In the genomic region with DNA sequence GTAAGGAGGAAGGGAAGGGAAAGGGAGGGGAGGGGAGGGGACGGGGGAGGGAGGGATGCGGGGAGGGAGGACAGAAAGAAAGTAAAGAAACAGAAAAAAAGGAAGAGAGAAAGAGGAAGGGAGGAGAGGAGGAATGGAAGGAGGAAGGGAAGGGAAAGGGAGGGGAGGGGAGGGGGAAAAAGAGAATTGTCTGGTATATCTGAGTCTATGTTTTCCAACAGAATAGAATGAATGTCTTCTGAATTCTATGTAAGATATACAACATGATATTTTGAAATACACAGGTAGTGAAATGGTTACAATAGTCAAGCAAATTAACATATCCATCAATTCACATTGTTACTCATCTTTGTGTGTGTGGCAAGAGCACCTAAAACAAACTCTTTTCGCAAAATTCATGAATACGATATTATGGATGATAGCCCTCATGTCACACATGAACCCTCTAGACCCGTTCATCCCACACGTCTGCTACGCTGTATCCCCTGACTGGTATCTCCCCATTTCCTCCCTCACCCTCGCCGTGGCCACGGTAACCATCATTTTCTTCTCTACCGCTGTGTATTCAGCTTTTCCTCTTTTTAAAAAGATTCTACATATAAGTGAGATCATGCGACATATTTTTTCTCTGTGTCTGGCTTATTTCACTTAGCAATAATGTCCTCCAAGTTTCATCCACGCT, we compare ENCODE assay signal across 11 cellular contexts.
A peak's percentile ranks its signal among the peaks of the same experiment; 100 is the strongest.
DNase-seq lines count a peak whose midpoint lies in the region; ATAC-seq and TF ChIP-seq lines count a peak whose summit lies in the region.
"Had no signal": no experiment of that assay in that cellular context is flagged by ENCODE, and none has a peak within 500 bp of the region (broad histone marks: within the 10 kb centered on the region; RNA-seq: fewer than 3 reads in every experiment).

No MANE protein-coding gene starts in this region.

- 89% methylated on average over 13 of the region's 13 CpGs for WGBS in prostate gland

- H3K9ac ChIP-seq in BLaER1 treated with 17β-estradiol and CSF1 and Interleukin-3, amounts not matched to agents 10 nM and 100 nM = peak overlapping the region in 9 of 11 experiments; percentile 14 to 82 (median 51); a peak in 11 of 22 replicates

- peaks cover 0 to 10% (median 0%) of the 10 kb centered on the region in 11 experiments; a peak in 2 of 22 replicates for H3K9me3 ChIP-seq in BLaER1 treated with 17β-estradiol and CSF1 and Interleukin-3, amounts not matched to agents 10 nM and 100 nM (replicated peaks in 1 of 11)
- H3K9me3 ChIP-seq in prostate gland = no peaks in the 10 kb centered on the region

- peaks cover 78 to 98% (median 92%) of the 10 kb centered on the region in 10 experiments for H3K4me1 ChIP-seq in BLaER1 treated with 17β-estradiol and CSF1 and Interleukin-3, amounts not matched to agents 10 nM and 100 nM
- H3K4me1 ChIP-seq in prostate gland (replicated peaks) = peaks cover 1% of the 10 kb centered on the region

- TF ChIP-seq POLR2A in prostate gland (IDR thresholded peaks at IDR 0.05) = no peak

- intact Hi-C loops in prostate gland (cut with DNase I) = loop anchor here (10.0 kb wide), 1 partner anchor 327 kb away; no protein-coding TSS in a partner anchor

- peak overlapping the region in 10 of 11 experiments; percentile 18 to 97 (median 94); a peak in 19 of 22 replicates for H3K27ac ChIP-seq in BLaER1 treated with 17β-estradiol and CSF1 and Interleukin-3, amounts not matched to agents 10 nM and 100 nM
- H3K27ac ChIP-seq in epithelial cell of prostate (peak overlapping the region; percentile 63), prostate gland (peak overlapping the region; percentile 58 to 69)

- no peak for ATAC-seq in HG02973 (IDR thresholded peaks at IDR 0.05; ENCODE audit: unreplicated experiment)

- no peaks in the 10 kb centered on the region for H3K27me3 ChIP-seq in BLaER1 treated with 17β-estradiol and CSF1 and Interleukin-3, amounts not matched to agents 10 nM and 100 nM
- no peaks in the 10 kb centered on the region for H3K27me3 ChIP-seq in prostate gland (replicated peaks; ENCODE audit: insufficient read depth)

- DNase-seq in MV-4-11 (lab: John Stamatoyannopoulos, UW) = peak; percentile 68
- DNase-seq in epithelial cell of prostate (ENCODE audit: low read depth, low spot score) = no peak
- DNase-seq in prostate gland (ENCODE audit: low spot score) = no peak
- DNase-seq in NCI-H69 (lab: John Stamatoyannopoulos, UW) = no peak
- DNase-seq in stimulated activated CD4-positive, alpha-beta T cell treated with anti-CD3 and anti-CD28 coated beads, Interleukin-4, amount 100 ng/mL, for 4 hours = no peak
- DNase-seq in GM19238 (ENCODE audit: insufficient read length, low spot score) = no peak
- DNase-seq: activated naive CD4-positive, alpha-beta T cell treated with Interleukin-2 at 50 U/mL for 16 hours; NCI-H1417 treated with DMSO at 0.1 percent for 48 hours; NCI-H510A treated with DMSO at 0.1 percent for 48 hours had no signal

- H4K20me1 ChIP-seq in BLaER1 treated with 17β-estradiol and CSF1 and Interleukin-3, amounts not matched to agents 10 nM and 100 nM = no peaks in the 10 kb centered on the region

- no peaks in the 10 kb centered on the region for H3K36me3 ChIP-seq in BLaER1 treated with 17β-estradiol and CSF1 and Interleukin-3, amounts not matched to agents 10 nM and 100 nM
- no peaks in the 10 kb centered on the region for H3K36me3 ChIP-seq in prostate gland

- H3K4me3 ChIP-seq in BLaER1 treated with 17β-estradiol and CSF1 and Interleukin-3, amounts not matched to agents 10 nM and 100 nM = no peak overlapping the region
- no peak overlapping the region for H3K4me3 ChIP-seq in prostate gland

- no peak for TF ChIP-seq CTCF in prostate gland (IDR thresholded peaks at IDR 0.05)

- peak overlapping the region; percentile 35 to 82 (median 74); a peak in 20 of 22 replicates for H3K4me2 ChIP-seq in BLaER1 treated with 17β-estradiol and CSF1 and Interleukin-3, amounts not matched to agents 10 nM and 100 nM
